Comparison of ENCODE assay signal across 14 cellular contexts in genomic region chr7:84389242-84389641, GRCh38.
DNase-seq lines count a peak whose midpoint lies in the region; ATAC-seq and TF ChIP-seq lines count a peak whose summit lies in the region.
"Had no signal": no experiment of that assay in that cellular context is flagged by ENCODE, and none has a peak within 500 bp of the region (broad histone marks: within the 10 kb centered on the region; RNA-seq: fewer than 3 reads in every experiment).

No MANE protein-coding gene starts in this region.

- H3K4me3 ChIP-seq in OCI-LY1 (ENCODE audit: low read depth, low read length, poor library complexity, severe bottlenecking) (no peak overlapping the region), Peyer's patch (no peak overlapping the region)
- H3K4me3 ChIP-seq: HAP-1, heart right ventricle, mucosa of descending colon had no signal

- H3K27ac ChIP-seq in OCI-LY1 (ENCODE audit: low read depth, low read length, poor library complexity, severe bottlenecking) (peak overlapping the region; percentile 64), Peyer's patch (no peak overlapping the region)
- H3K27ac ChIP-seq: heart right ventricle had no signal

- H3K4me2 ChIP-seq in OCI-LY1 (ENCODE audit: low read length): peak overlapping the region; percentile 20; the same call in 1 of the 2 replicates

- H4K20me1 ChIP-seq in OCI-LY1 (ENCODE audit: insufficient read depth, low read length): no peaks in the 10 kb centered on the region

- ATAC-seq in GM18907 (IDR thresholded peaks at IDR 0.05; ENCODE audit: unreplicated experiment) (peak; percentile 100), GM21717 (IDR thresholded peaks at IDR 0.05; ENCODE audit: unreplicated experiment) (peak; percentile 99), HG03280 (IDR thresholded peaks at IDR 0.05; ENCODE audit: unreplicated experiment) (peak; percentile 96)
- ATAC-seq: heart right ventricle, mucosa of descending colon had no signal

- TF ChIP-seq POLR2A in Peyer's patch (IDR thresholded peaks at IDR 0.05): no peak

- H3K4me1 ChIP-seq in OCI-LY1 (ENCODE audit: insufficient read depth, low read length, severe bottlenecking): peaks cover 41% of the 10 kb centered on the region
- H3K4me1 ChIP-seq in Peyer's patch: no peaks in the 10 kb centered on the region
- H3K4me1 ChIP-seq: HAP-1, heart right ventricle had no signal

- no peak for TF ChIP-seq CTCF in OCI-LY1 (IDR thresholded peaks at IDR 0.05; ENCODE audit: low read length)
- TF ChIP-seq CTCF in Peyer's patch (IDR thresholded peaks at IDR 0.05): no peak

- H3K9me2 ChIP-seq in OCI-LY1 (ENCODE audit: low read depth, low read length): no peaks in the 10 kb centered on the region

- H3K36me3 ChIP-seq in OCI-LY1 (ENCODE audit: insufficient read depth, low read length) (no peaks in the 10 kb centered on the region), Peyer's patch (no peaks in the 10 kb centered on the region)
- H3K36me3 ChIP-seq: HAP-1, heart right ventricle had no signal

- H3K27me3 ChIP-seq in OCI-LY1 (ENCODE audit: insufficient read depth, low read length): no peaks in the 10 kb centered on the region
- H3K27me3 ChIP-seq in Peyer's patch: no peaks in the 10 kb centered on the region
- H3K27me3 ChIP-seq: heart right ventricle had no signal

- H3K9me3 ChIP-seq in OCI-LY1 (ENCODE audit: low read length): no peaks in the 10 kb centered on the region
- no peaks in the 10 kb centered on the region for H3K9me3 ChIP-seq in Peyer's patch
- H3K9me3 ChIP-seq: HAP-1, heart right ventricle, mucosa of descending colon had no signal

- no peak overlapping the region for H2AFZ ChIP-seq in OCI-LY1 (ENCODE audit: low read length)

- no peak overlapping the region for H3K9ac ChIP-seq in OCI-LY1 (ENCODE audit: low read length)

- DNase-seq in NCI-H526 (lab: John Stamatoyannopoulos, UW) (no peak), iPS-NIHi11 (ENCODE audit: low spot score) (no peak), Peyer's patch (no peak)
- no peak for DNase-seq in stimulated activated CD4-positive, alpha-beta T cell treated with anti-CD3 and anti-CD28 coated beads, Interleukin-2, amount 100 ng/mL, for 24 hours
- DNase-seq: dermis blood vessel endothelial cell; DMS79; heart right ventricle; mucosa of descending colon; stimulated activated CD4-positive, alpha-beta T cell treated with anti-CD3 and anti-CD28 coated beads, Interleukin-12 subunit alpha, Interleukin-12 subunit beta, amount 100 ng/mL, for 4 hours had no signal

- H3F3A ChIP-seq in OCI-LY1 (ENCODE audit: insufficient read depth, low read length): 0 out of 2 replicates have a peak, but pooled peaks cover 3% of the 10 kb centered on the region

- H3K79me2 ChIP-seq in OCI-LY1 (ENCODE audit: insufficient read depth, low read length): no peaks in the 10 kb centered on the region
